Comparison of ENCODE assay signal across 19 cellular contexts in the genomic region with DNA sequence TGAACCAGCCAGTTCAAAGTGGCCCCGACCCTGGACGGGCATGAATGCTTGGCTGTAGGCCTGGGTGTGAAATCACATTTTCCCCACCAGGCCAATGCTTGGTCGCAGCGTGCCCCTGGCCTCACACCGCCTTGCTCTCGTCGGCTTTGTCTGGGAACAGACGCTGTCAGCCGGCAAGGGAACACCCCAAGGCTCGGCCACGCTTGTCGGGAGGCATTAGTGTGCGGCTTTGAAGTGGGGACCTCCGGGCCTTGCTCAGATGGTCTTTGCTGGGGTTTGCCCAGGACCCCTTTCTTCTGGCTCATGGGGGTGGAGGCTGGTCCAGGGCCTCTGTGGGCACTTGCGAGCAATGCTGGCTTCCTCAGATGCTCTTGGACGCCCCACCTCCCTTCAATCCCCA.
"Had no signal": no experiment of that assay in that cellular context is flagged by ENCODE, and none has a peak within 500 bp of the region (broad histone marks: within the 10 kb centered on the region; RNA-seq: fewer than 3 reads in every experiment).

No MANE protein-coding gene starts in this region.

- H3K36me3 Mint-ChIP-seq: activated naive CD4-positive, alpha-beta T cell treated with anti-CD3 and anti-CD28 coated beads, Interleukin-2, amount 10 ng/mL, durations not matched to agents 7 days and 5 days; immature natural killer cell; naive B cell had no signal

- H3K9me3 Mint-ChIP-seq: activated CD4-positive, alpha-beta T cell treated with anti-CD3 and anti-CD28 coated beads, Interleukin-2, amount 10 ng/mL, durations not matched to agents 7 days and 5 days; activated naive CD4-positive, alpha-beta T cell treated with anti-CD3 and anti-CD28 coated beads, Interleukin-2, amount 10 ng/mL, durations not matched to agents 7 days and 5 days; dendritic cell treated with granulocyte-macrophage colony-stimulating factor and Interleukin-4, amounts not matched to agents 40 ng/mL and 50 ng/mL, for 4 days; neural crest cell had no signal

- DNase-seq: activated CD4-positive, alpha-beta T cell treated with anti-CD3 and anti-CD28 coated beads, Interleukin-2, amount 10 ng/mL, durations not matched to agents 7 days and 5 days; activated effector memory CD4-positive, alpha-beta T cell treated with anti-CD3 and anti-CD28 coated beads, Interleukin-2, amount 50 U/mL, for 16 hours; activated naive CD4-positive, alpha-beta T cell treated with anti-CD3 and anti-CD28 coated beads, Interleukin-2, amount 10 ng/mL, durations not matched to agents 7 days and 5 days; amygdala; effector CD8-positive, alpha-beta T cell; foreskin melanocyte; immature natural killer cell; mesendoderm; naive B cell; stimulated activated CD4-positive, alpha-beta T cell treated with anti-CD3 and anti-CD28 coated beads, Interleukin-4, amount 100 ng/mL, for 1 hour; stimulated activated naive CD4-positive, alpha-beta T cell treated with Interleukin-2 at 50 U/mL for 16 hours; SW 1271; T-helper 17 cell had no signal

- H3K4me3 Mint-ChIP-seq: activated CD4-positive, alpha-beta T cell treated with anti-CD3 and anti-CD28 coated beads, Interleukin-2, amount 10 ng/mL, durations not matched to agents 7 days and 5 days; activated naive CD4-positive, alpha-beta T cell treated with anti-CD3 and anti-CD28 coated beads, Interleukin-2, amount 10 ng/mL, durations not matched to agents 7 days and 5 days; dendritic cell treated with granulocyte-macrophage colony-stimulating factor and Interleukin-4, amounts not matched to agents 40 ng/mL and 50 ng/mL, for 4 days; immature natural killer cell; naive B cell; neural crest cell; T-helper 17 cell had no signal

- H3K4me1 Mint-ChIP-seq: activated CD4-positive, alpha-beta T cell treated with anti-CD3 and anti-CD28 coated beads, Interleukin-2, amount 10 ng/mL, durations not matched to agents 7 days and 5 days; activated naive CD4-positive, alpha-beta T cell treated with anti-CD3 and anti-CD28 coated beads, Interleukin-2, amount 10 ng/mL, durations not matched to agents 7 days and 5 days; immature natural killer cell; naive B cell had no signal

- ATAC-seq: esophagus mucosa, sciatic nerve, T-helper 17 cell had no signal

- H3K27ac Mint-ChIP-seq: activated CD4-positive, alpha-beta T cell treated with anti-CD3 and anti-CD28 coated beads, Interleukin-2, amount 10 ng/mL, durations not matched to agents 7 days and 5 days; activated naive CD4-positive, alpha-beta T cell treated with anti-CD3 and anti-CD28 coated beads, Interleukin-2, amount 10 ng/mL, durations not matched to agents 7 days and 5 days; dendritic cell treated with granulocyte-macrophage colony-stimulating factor and Interleukin-4, amounts not matched to agents 40 ng/mL and 50 ng/mL, for 4 days; immature natural killer cell; naive B cell; T-helper 17 cell had no signal

- H3K4me3 ChIP-seq: SK-N-MC, smooth muscle cell had no signal
